8 cellular contexts compared by ENCODE assay signal in genomic region chr11:65454311-65454695, GRCh38. TPM values are rescaled to one million over a fixed set of nuclear protein-coding genes. Genes with fewer than 3 reads are reported as not detected.
A peak's percentile ranks its signal among the peaks of the same experiment; 100 is the strongest.
DNase-seq lines count a peak whose midpoint lies in the region; TF ChIP-seq lines count a peak whose summit lies in the region.

No MANE protein-coding gene starts in this region.

- H3K4me3 Mint-ChIP-seq in activated naive CD4-positive, alpha-beta T cell treated with anti-CD3 and anti-CD28 coated beads, Interleukin-2, amount 50 U/mL, for 24 hours, result peak overlapping the region; percentile 91

- no peak for TF ChIP-seq CTCF in brain microvascular endothelial cell (IDR thresholded peaks at IDR 0.05; ENCODE audit: low read depth, low read length, missing control alignments)

- peak overlapping the region; percentile 38 for H4K8ac ChIP-seq in mesenchymal stem cell (ENCODE audit: low read length)

- no peak overlapping the region for H4K91ac ChIP-seq in mesenchymal stem cell (ENCODE audit: low read length)

- H3K27ac Mint-ChIP-seq in activated naive CD4-positive, alpha-beta T cell treated with anti-CD3 and anti-CD28 coated beads, Interleukin-2, amount 50 U/mL, for 24 hours, result peak overlapping the region; percentile 95

- no peak overlapping the region for H2BK15ac ChIP-seq in mesenchymal stem cell (ENCODE audit: low read depth, poor library complexity, severe bottlenecking)

- H3K27me3 Mint-ChIP-seq in activated naive CD4-positive, alpha-beta T cell treated with anti-CD3 and anti-CD28 coated beads, Interleukin-2, amount 50 U/mL, for 24 hours, result no peaks in the 10 kb centered on the region

- 80% methylated on average over 10 of the region's 10 CpGs for WGBS in mesenchymal stem cell
- 48% methylated on average over 10 of the region's 10 CpGs for WGBS in urinary bladder

- no peak overlapping the region for H2BK12ac ChIP-seq in mesenchymal stem cell (ENCODE audit: low read length in 2 of 2)

- DNase-seq in activated naive CD4-positive, alpha-beta T cell (lab: John Stamatoyannopoulos, UW), result no peak
- peak; percentile 37 for DNase-seq in brain microvascular endothelial cell
- peak; percentile 72 for DNase-seq in mesenchymal stem cell
- no peak for DNase-seq in OCI-M2 (lab: John Stamatoyannopoulos, UW; ENCODE audit: unreplicated experiment)
- DNase-seq in stimulated activated CD4-positive, alpha-beta T cell treated with anti-CD3 and anti-CD28 coated beads, Interleukin-12 subunit alpha, Interleukin-12 subunit beta, amount 100 ng/mL, for 4 hours, result no peak
- DNase-seq in NOMO-1 treated with dmso at 0.1 percent for 144 hours (lab: John Stamatoyannopoulos, UW; ENCODE audit: unreplicated experiment), result no peak

- in situ Hi-C loops in brain microvascular endothelial cell (cut with HindIII; ENCODE audit: low pct_ligation_motif_present, low sequenced_read_pairs), result no loop called here

- H3K36me3 Mint-ChIP-seq in activated naive CD4-positive, alpha-beta T cell treated with anti-CD3 and anti-CD28 coated beads, Interleukin-2, amount 50 U/mL, for 24 hours, result no peaks in the 10 kb centered on the region

- peak overlapping the region; percentile 40 for H3K4me2 ChIP-seq in mesenchymal stem cell (ENCODE audit: low read length, poor library complexity, severe bottlenecking)

- no peaks in the 10 kb centered on the region for H3K9me3 Mint-ChIP-seq in activated naive CD4-positive, alpha-beta T cell treated with anti-CD3 and anti-CD28 coated beads, Interleukin-2, amount 50 U/mL, for 24 hours

- H3K27ac ChIP-seq in brain microvascular endothelial cell (peak overlapping the region; percentile 81), mesenchymal stem cell (ENCODE audit: low read length, poor library complexity, severe bottlenecking) (peak overlapping the region; percentile 21), urinary bladder (ENCODE audit: low read depth) (no peak overlapping the region)

- H3K27me3 ChIP-seq in brain microvascular endothelial cell (replicated peaks), result no peaks in the 10 kb centered on the region
- no peaks in the 10 kb centered on the region for H3K27me3 ChIP-seq in mesenchymal stem cell (ENCODE audit: control insufficient read depth in 1 of 2, insufficient read depth in 1 of 2, low read length in 2 of 2)

- no peak overlapping the region for H2BK5ac ChIP-seq in mesenchymal stem cell (ENCODE audit: low read depth, low read length, poor library complexity, severe bottlenecking)

- peaks cover 29% of the 10 kb centered on the region for H3K4me1 Mint-ChIP-seq in activated naive CD4-positive, alpha-beta T cell treated with anti-CD3 and anti-CD28 coated beads, Interleukin-2, amount 50 U/mL, for 24 hours

- H3K79me1 ChIP-seq in mesenchymal stem cell (replicated peaks; ENCODE audit: low read length, poor library complexity, severe bottlenecking), result peaks cover 3% of the 10 kb centered on the region

- peak overlapping the region; percentile 62 for H3K4me3 ChIP-seq in brain microvascular endothelial cell (ENCODE audit: low read depth, low read length)
- H3K4me3 ChIP-seq in mesenchymal stem cell (ENCODE audit: insufficient read depth in 1 of 2, low read depth in 1 of 2, low read length in 2 of 2), result peak overlapping the region in 1 of 2 experiments; percentile 88
- H3K4me3 ChIP-seq in urinary bladder (ENCODE audit: low read depth, low read length), result peak overlapping the region; percentile 34

- H3K9me3 ChIP-seq in mesenchymal stem cell (ENCODE audit: control insufficient read depth, low read length), result no peaks in the 10 kb centered on the region

- no peak overlapping the region for H2AFZ ChIP-seq in mesenchymal stem cell (ENCODE audit: low read depth, low read length)

- no peak overlapping the region for H2BK120ac ChIP-seq in mesenchymal stem cell (ENCODE audit: low read depth, low read length)

- no peak overlapping the region for H3K23ac ChIP-seq in mesenchymal stem cell (ENCODE audit: low read length in 2 of 2)

- peak overlapping the region; percentile 94 for H3K9ac ChIP-seq in mesenchymal stem cell (ENCODE audit: low read length)

- H3K14ac ChIP-seq in mesenchymal stem cell (ENCODE audit: low read length in 2 of 2), result no peak overlapping the region

- H3K36me3 ChIP-seq in brain microvascular endothelial cell (replicated peaks) (no peaks in the 10 kb centered on the region), mesenchymal stem cell (ENCODE audit: control insufficient read depth in 1 of 2, insufficient read depth in 2 of 2, low read depth in 1 of 2, low read length in 2 of 2) (peaks cover 0 to 10% of the 10 kb centered on the region in 2 experiments), urinary bladder (ENCODE audit: insufficient read depth) (no peaks in the 10 kb centered on the region)

- no peak overlapping the region for H3K4ac ChIP-seq in mesenchymal stem cell (ENCODE audit: low read depth in 1 of 2, low read length in 2 of 2)

- no peak overlapping the region for H2AK5ac ChIP-seq in mesenchymal stem cell (ENCODE audit: low read length, severe bottlenecking)

- H3K18ac ChIP-seq in mesenchymal stem cell (ENCODE audit: low read depth in 1 of 2, low read length in 2 of 2), result no peak overlapping the region

- H3K4me1 ChIP-seq in mesenchymal stem cell (ENCODE audit: control insufficient read depth, insufficient read depth, low read depth, low read length) (peaks cover 20% of the 10 kb centered on the region), urinary bladder (ENCODE audit: insufficient read depth) (no peaks in the 10 kb centered on the region)

RNA-seq across cellular contexts. Expression of gene NEAT1, which starts 31.7 kb away (rescaled TPM):
- polyA plus RNA-seq in mesenchymal stem cell (2013, experiment 1 of 2), result 51.2 TPM
- polyA plus RNA-seq in mesenchymal stem cell (2013, experiment 2 of 2), result 44.5 TPM
- 104 TPM for total RNA-seq in urinary bladder
- 450 TPM for polyA plus RNA-seq in urinary bladder

RNA-seq across cellular contexts. Expression of gene MALAT1, which starts 44.5 kb away (rescaled TPM):
- 972 TPM for polyA plus RNA-seq in mesenchymal stem cell (2013, experiment 1 of 2)
- polyA plus RNA-seq in mesenchymal stem cell (2013, experiment 2 of 2), result 756 TPM
- total RNA-seq in urinary bladder, result 27,753 TPM
- polyA plus RNA-seq in urinary bladder, result 141 TPM

Comparison
In these comparisons a context has a peak if more than half of its experiments do, and no peak if none do; other contexts are left out.
1. DNase-seq: peak in brain microvascular endothelial cell (single experiment) and mesenchymal stem cell (single experiment); none in activated naive CD4-positive, alpha-beta T cell (0 of 4), OCI-M2 (single experiment), stimulated activated CD4-positive, alpha-beta T cell treated with anti-CD3 and anti-CD28 coated beads, Interleukin-12 subunit alpha, Interleukin-12 subunit beta, amount 100 ng/mL, for 4 hours (single experiment) and NOMO-1 treated with dmso at 0.1 percent for 144 hours (single experiment).